Comparison of ENCODE assay signal across 17 cellular contexts in the genomic region with DNA sequence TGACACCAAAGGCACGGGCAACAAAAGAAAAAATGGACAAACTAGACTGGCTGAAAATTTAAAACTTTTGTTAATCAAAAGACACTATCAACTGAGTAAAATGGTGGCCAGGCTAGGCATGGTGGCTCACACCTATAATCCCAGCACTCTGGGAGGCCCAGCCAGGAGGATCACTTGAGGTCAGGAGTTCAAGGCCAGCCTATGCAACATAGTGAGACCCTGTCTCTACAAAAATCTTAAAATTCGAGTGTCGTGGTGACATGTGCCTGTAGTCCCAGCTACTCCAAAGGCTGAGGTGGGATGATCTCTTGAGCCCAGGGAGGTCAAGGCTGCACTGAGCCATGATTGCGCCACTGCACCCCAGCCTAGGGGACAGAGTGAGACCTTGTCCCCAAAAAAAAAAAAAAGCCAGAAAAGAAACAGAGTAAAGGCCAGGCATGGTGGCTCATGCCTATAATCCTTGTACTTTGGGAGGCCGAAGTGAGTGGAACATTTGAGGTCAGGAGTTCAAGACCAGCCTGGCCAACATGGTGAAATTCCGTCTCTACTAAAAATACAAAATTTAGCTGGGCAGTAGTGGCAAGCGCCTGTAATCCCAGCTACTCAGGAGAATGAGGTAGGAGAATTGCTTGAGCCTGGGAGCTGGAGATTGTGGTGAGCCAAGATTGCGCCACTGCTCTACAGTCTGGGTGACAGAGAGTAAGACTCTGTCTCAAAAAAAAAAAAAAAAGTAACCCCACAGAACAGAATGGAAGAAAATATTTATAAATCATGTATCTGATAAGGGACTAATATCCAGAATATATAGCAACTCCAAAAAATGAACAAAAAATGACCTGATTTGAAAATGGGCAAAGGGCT. TPM values are rescaled to one million over a fixed set of nuclear protein-coding genes. Genes with fewer than 3 reads are reported as not detected.
DNase-seq lines count a peak whose midpoint lies in the region; ATAC-seq and TF ChIP-seq lines count a peak whose summit lies in the region.
"Had no signal": no experiment of that assay in that cellular context is flagged by ENCODE, and none has a peak within 500 bp of the region (broad histone marks: within the 10 kb centered on the region; RNA-seq: fewer than 3 reads in every experiment).

No MANE protein-coding gene starts in this region.

- no peak overlapping the region for H3K4me3 Mint-ChIP-seq in progenitor cell of endocrine pancreas (ENCODE audit: low read depth)

- no peaks in the 10 kb centered on the region for H3K27me3 Mint-ChIP-seq in progenitor cell of endocrine pancreas

- DNase-seq in HL-60 (ENCODE audit: low read depth in 1 of 2, low spot score in 1 of 2): peak; percentile 80 to 86
- DNase-seq in NB4 (ENCODE audit: low read depth): peak; percentile 84
- peak; percentile 69 for DNase-seq in amniotic epithelial cell (ENCODE audit: low read depth)
- no peak for DNase-seq in progenitor cell of endocrine pancreas (ENCODE audit: low spot score, unreplicated experiment)
- DNase-seq in NCI-H2081 (lab: John Stamatoyannopoulos, UW): no peak
- no peak for DNase-seq in NCI-H526 treated with DMSO at 0.1 percent for 48 hours (lab: John Stamatoyannopoulos, UW)
- DNase-seq in Right ventricle myocardium superior: no peak
- DNase-seq: C1 segment of cervical spinal cord, DMS79, KBM-7, NCI-H1092, NCI-H1436 treated with DMSO at 0.1 percent for 48 hours, NCI-H2029, NCI-H446 treated with DMSO at 0.1 percent for 48 hours, SK-N-SH had no signal

- peak overlapping the region; percentile 29 for H3K27ac Mint-ChIP-seq in progenitor cell of endocrine pancreas

- H3K4me3 ChIP-seq in HL-60 (replicated peaks; ENCODE audit: insufficient read depth, low read length) (no peak overlapping the region), NB4 (ENCODE audit: low read depth, low read length) (no peak overlapping the region)

- intact Hi-C loops in Right ventricle myocardium superior (cut with DNase I): no loop called here

- peaks cover 9% of the 10 kb centered on the region for H3K4me1 Mint-ChIP-seq in progenitor cell of endocrine pancreas (ENCODE audit: low read depth)

- no peak for TF ChIP-seq CTCF in HL-60 (IDR thresholded peaks at IDR 0.05; ENCODE audit: insufficient read depth, low read length)
- no peak for TF ChIP-seq CTCF in NB4 (IDR thresholded peaks at IDR 0.05; ENCODE audit: low read depth, low read length)
- TF ChIP-seq CTCF in progenitor cell of endocrine pancreas (IDR thresholded peaks at IDR 0.05; ENCODE audit: unreplicated experiment): no peak

- H3K27me3 ChIP-seq in HL-60 (ENCODE audit: insufficient read depth, poor library complexity, severe bottlenecking): no peaks in the 10 kb centered on the region

- ATAC-seq in Right ventricle myocardium superior (ENCODE audit: poor library complexity): no peak
- ATAC-seq: Right ventricle myocardium inferior had no signal

- peaks cover 37% of the 10 kb centered on the region for H3K36me3 Mint-ChIP-seq in progenitor cell of endocrine pancreas (ENCODE audit: insufficient read depth)

- peaks cover 18% of the 10 kb centered on the region for H3K9me3 Mint-ChIP-seq in progenitor cell of endocrine pancreas (ENCODE audit: low read depth)

- no peak for TF ChIP-seq POLR2A in NB4 (IDR thresholded peaks at IDR 0.05; ENCODE audit: extremely low read depth, insufficient read length)

- no peak overlapping the region for H3K27ac ChIP-seq in HL-60 (replicated peaks)

RNA-seq across cellular contexts. Expression of gene TUT4, which starts 8.0 kb away (rescaled TPM):
- 130 and 139 TPM in 2 replicates for total RNA-seq in progenitor cell of endocrine pancreas
- total RNA-seq in Right ventricle myocardium superior: 31.8 TPM

RNA-seq across cellular contexts. Expression of gene GPX7, which starts 57.3 kb away (rescaled TPM):
- total RNA-seq in progenitor cell of endocrine pancreas (26.7 and 28.9 TPM in 2 replicates), Right ventricle myocardium superior (3.9 TPM)
- total RNA-seq: OCI-LY7 had no signal

Comparison
In these comparisons a context has a peak if more than half of its experiments do, and no peak if none do; other contexts are left out.
1. DNase-seq: peak in HL-60 (2 of 2), NB4 (single experiment) and amniotic epithelial cell (single experiment); none in progenitor cell of endocrine pancreas (single experiment), NCI-H2081 (0 of 2), NCI-H526 treated with DMSO at 0.1 percent for 48 hours (single experiment) and Right ventricle myocardium superior (single experiment).